In the genomic region with DNA sequence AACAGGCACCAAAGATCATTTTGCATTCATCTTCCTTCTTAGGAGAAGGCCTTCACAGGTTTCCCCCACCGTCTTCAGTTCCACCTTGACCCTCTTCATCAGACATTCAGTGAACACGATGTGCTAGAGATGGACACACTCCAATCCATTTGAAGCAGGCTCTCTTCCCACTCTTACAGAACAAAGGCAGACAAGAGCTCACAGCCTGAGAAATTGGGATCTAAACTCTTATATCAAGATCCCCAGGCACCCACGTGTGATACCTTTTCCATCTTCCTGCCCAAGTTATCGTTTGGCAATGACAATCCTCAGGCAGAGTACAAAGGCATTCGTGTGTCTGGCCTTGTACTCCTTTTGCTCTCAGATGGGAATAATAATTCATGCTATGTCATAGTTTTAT, we compare ENCODE assay signal across 27 cellular contexts.
"Had no signal": no experiment of that assay in that cellular context is flagged by ENCODE, and none has a peak within 500 bp of the region (broad histone marks: within the 10 kb centered on the region; RNA-seq: fewer than 3 reads in every experiment).

No MANE protein-coding gene starts in this region.

- H3K36me3 Mint-ChIP-seq: stimulated activated effector memory CD8-positive, alpha-beta T cell treated with anti-CD3 and anti-CD28 coated beads, Interleukin-12 subunit alpha, Interleukin-12 subunit beta, amount 100 ng/mL, for 72 hours; stimulated activated memory B cell treated with anti-CD40 and anti-IgM and Interleukin-4, amounts not matched to agents 10 μg/mL and 1 μg/mL and 100 μg/mL, for 72 hours; stimulated activated naive B cell treated with anti-CD40 and anti-IgM and Interleukin-4, amounts not matched to agents 10 μg/mL and 1 μg/mL and 100 μg/mL, for 72 hours; type B pancreatic cell had no signal

- H3K36me3 ChIP-seq: stomach, suprapubic skin, thoracic aorta, thyroid gland, tibial artery, tibial nerve, transverse colon, upper lobe of left lung, upper lobe of right lung, uterus, vagina had no signal

- H3K27me3 Mint-ChIP-seq: stimulated activated memory B cell treated with anti-CD40 and anti-IgM and Interleukin-4, amounts not matched to agents 10 μg/mL and 1 μg/mL and 100 μg/mL, for 72 hours; stimulated activated naive B cell treated with anti-CD40 and anti-IgM and Interleukin-4, amounts not matched to agents 10 μg/mL and 1 μg/mL and 100 μg/mL, for 72 hours; stimulated activated naive CD8-positive, alpha-beta T cell treated with anti-CD3 and anti-CD28 coated beads, Interleukin-15, amount 100 ng/mL, for 72 hours; stimulated activated naive CD8-positive, alpha-beta T cell treated with anti-CD3 and anti-CD28 coated beads, Interleukin-15, Interleukin-2, amounts not matched to agents 100 ng/mL and 50 ng/mL, for 24 hours had no signal

- H3K9me3 ChIP-seq: stomach, suprapubic skin, thoracic aorta, thyroid gland, tibial artery, tibial nerve, transverse colon, upper lobe of left lung, upper lobe of right lung, uterus, vagina had no signal

- H3K27ac Mint-ChIP-seq: stimulated activated effector memory CD8-positive, alpha-beta T cell treated with anti-CD3 and anti-CD28 coated beads, Interleukin-12 subunit alpha, Interleukin-12 subunit beta, amount 100 ng/mL, for 72 hours; stimulated activated memory B cell treated with anti-CD40 and anti-IgM and Interleukin-4, amounts not matched to agents 10 μg/mL and 1 μg/mL and 100 μg/mL, for 72 hours; stimulated activated naive B cell treated with anti-CD40 and anti-IgM and Interleukin-4, amounts not matched to agents 10 μg/mL and 1 μg/mL and 100 μg/mL, for 72 hours; stimulated activated naive CD8-positive, alpha-beta T cell treated with anti-CD3 and anti-CD28 coated beads, Interleukin-15, Interleukin-2, amounts not matched to agents 100 ng/mL and 50 ng/mL, for 24 hours; type B pancreatic cell had no signal

- H3K4me3 Mint-ChIP-seq: stimulated activated effector memory CD8-positive, alpha-beta T cell treated with anti-CD3 and anti-CD28 coated beads, Interleukin-12 subunit alpha, Interleukin-12 subunit beta, amount 100 ng/mL, for 72 hours; stimulated activated memory B cell treated with anti-CD40 and anti-IgM and Interleukin-4, amounts not matched to agents 10 μg/mL and 1 μg/mL and 100 μg/mL, for 72 hours; stimulated activated naive B cell treated with anti-CD40 and anti-IgM and Interleukin-4, amounts not matched to agents 10 μg/mL and 1 μg/mL and 100 μg/mL, for 72 hours; stimulated activated naive CD8-positive, alpha-beta T cell treated with anti-CD3 and anti-CD28 coated beads, Interleukin-15, amount 100 ng/mL, for 72 hours; stimulated activated naive CD8-positive, alpha-beta T cell treated with anti-CD3 and anti-CD28 coated beads, Interleukin-15, Interleukin-2, amounts not matched to agents 100 ng/mL and 50 ng/mL, for 24 hours; type B pancreatic cell had no signal

- DNase-seq: stimulated activated CD4-positive, alpha-beta T cell treated with anti-CD3 and anti-CD28 coated beads, Interleukin-2, amount 100 ng/mL, for 48 hours; stimulated activated CD4-positive, alpha-beta T cell treated with anti-CD3 and anti-CD28 coated beads, Interleukin-4, amount 100 ng/mL, for 1 hour; stimulated activated CD4-positive, alpha-beta T cell treated with anti-CD3 and anti-CD28 coated beads, Interleukin-4, amount 100 ng/mL, for 24 hours; stimulated activated CD4-positive, alpha-beta T cell treated with anti-CD3 and anti-CD28 coated beads, Interleukin-4, amount 100 ng/mL, for 4 hours; stimulated activated CD8-positive, alpha-beta memory T cell treated with anti-CD3 and anti-CD28 coated beads, Interleukin-4, amount 100 ng/mL, for 48 hours; stimulated activated naive B cell treated with anti-CD40 and anti-IgM and Interleukin-4, amounts not matched to agents 10 μg/mL and 1 μg/mL and 100 μg/mL, for 72 hours; stimulated activated naive CD4-positive, alpha-beta T cell; stimulated activated naive CD4-positive, alpha-beta T cell treated with Interleukin-2 at 50 U/mL for 16 hours; stimulated activated naive CD8-positive, alpha-beta T cell treated with anti-CD3 and anti-CD28 coated beads, Interleukin-15, amount 100 ng/mL, for 72 hours; stimulated activated naive CD8-positive, alpha-beta T cell treated with anti-CD3 and anti-CD28 coated beads, Interleukin-15, Interleukin-2, amounts not matched to agents 100 U/mL and 50 U/mL, for 24 hours; stomach; substantia nigra; thyroid gland; tibial artery; transverse colon; trophoblast cell; upper lobe of left lung; upper lobe of right lung; uterus had no signal

- H3K9me3 Mint-ChIP-seq: stimulated activated memory B cell treated with anti-CD40 and anti-IgM and Interleukin-4, amounts not matched to agents 10 μg/mL and 1 μg/mL and 100 μg/mL, for 72 hours; stimulated activated naive B cell treated with anti-CD40 and anti-IgM and Interleukin-4, amounts not matched to agents 10 μg/mL and 1 μg/mL and 100 μg/mL, for 72 hours; stimulated activated naive CD8-positive, alpha-beta T cell treated with anti-CD3 and anti-CD28 coated beads, Interleukin-15, amount 100 ng/mL, for 72 hours had no signal

- H3K4me1 ChIP-seq: stomach, suprapubic skin, thyroid gland, tibial artery, transverse colon, upper lobe of left lung, upper lobe of right lung, uterus, vagina had no signal

- H3K27ac ChIP-seq: stomach, suprapubic skin, thoracic aorta, thyroid gland, tibial artery, tibial nerve, transverse colon, upper lobe of left lung, upper lobe of right lung, uterus, vagina had no signal

- H3K4me3 ChIP-seq: stomach, suprapubic skin, thoracic aorta, thyroid gland, tibial artery, tibial nerve, transverse colon, upper lobe of left lung, upper lobe of right lung, uterus, vagina had no signal

- H3K27me3 ChIP-seq: stomach, suprapubic skin, thyroid gland, tibial artery, tibial nerve, transverse colon, upper lobe of left lung, upper lobe of right lung, uterus, vagina had no signal

- H3K4me1 Mint-ChIP-seq: stimulated activated effector memory CD8-positive, alpha-beta T cell treated with anti-CD3 and anti-CD28 coated beads, Interleukin-12 subunit alpha, Interleukin-12 subunit beta, amount 100 ng/mL, for 72 hours; stimulated activated memory B cell treated with anti-CD40 and anti-IgM and Interleukin-4, amounts not matched to agents 10 μg/mL and 1 μg/mL and 100 μg/mL, for 72 hours; stimulated activated naive B cell treated with anti-CD40 and anti-IgM and Interleukin-4, amounts not matched to agents 10 μg/mL and 1 μg/mL and 100 μg/mL, for 72 hours; stimulated activated naive CD8-positive, alpha-beta T cell treated with anti-CD3 and anti-CD28 coated beads, Interleukin-15, amount 100 ng/mL, for 72 hours had no signal

- ATAC-seq: stimulated activated effector memory CD8-positive, alpha-beta T cell treated with anti-CD3 and anti-CD28 coated beads, Interleukin-12 subunit alpha, Interleukin-12 subunit beta, amount 100 ng/mL, for 72 hours; stimulated activated memory B cell treated with anti-CD40 and anti-IgM and Interleukin-4, amounts not matched to agents 10 μg/mL and 1 μg/mL and 100 μg/mL, for 72 hours; stimulated activated naive B cell treated with anti-CD40 and anti-IgM and Interleukin-4, amounts not matched to agents 10 μg/mL and 1 μg/mL and 100 μg/mL, for 72 hours; stimulated activated naive CD8-positive, alpha-beta T cell treated with anti-CD3 and anti-CD28 coated beads, Interleukin-15, amount 100 ng/mL, for 72 hours; stimulated activated naive CD8-positive, alpha-beta T cell treated with anti-CD3 and anti-CD28 coated beads, Interleukin-15, Interleukin-2, amounts not matched to agents 100 U/mL and 50 U/mL, for 24 hours; upper lobe of right lung had no signal
